Comparison of ENCODE assay signal across 8 cellular contexts in genomic region chr1:154957258-154957657, GRCh38. TPM values are rescaled to one million over a fixed set of nuclear protein-coding genes. Genes with fewer than 3 reads are reported as not detected.
A peak's percentile ranks its signal among the peaks of the same experiment; 100 is the strongest.
DNase-seq lines count a peak whose midpoint lies in the region; ATAC-seq and TF ChIP-seq lines count a peak whose summit lies in the region.
"Had no signal": no experiment of that assay in that cellular context is flagged by ENCODE, and none has a peak within 500 bp of the region (broad histone marks: within the 10 kb centered on the region; RNA-seq: fewer than 3 reads in every experiment).

No MANE protein-coding gene starts in this region.

- no peak for TF ChIP-seq CTCF in HCT116 (IDR thresholded peaks at IDR 0.05 in 2 of 3, conservative IDR thresholded peaks at IDR 0.05 in 1 of 3; ENCODE audit: borderline replicate concordance in 1 of 3, insufficient read depth in 1 of 3, low read depth in 2 of 3, low read length in 2 of 3)
- no peak for TF ChIP-seq CTCF in gastroesophageal sphincter (IDR thresholded peaks at IDR 0.05)
- no peak for TF ChIP-seq CTCF in psoas muscle (IDR thresholded peaks at IDR 0.05)
- no peak for TF ChIP-seq CTCF in brain microvascular endothelial cell (IDR thresholded peaks at IDR 0.05; ENCODE audit: low read depth, low read length, missing control alignments)

- no peak for TF ChIP-seq POLR2A in HCT116 (IDR thresholded peaks at IDR 0.05; ENCODE audit: borderline replicate concordance, extremely low read depth, insufficient read depth, insufficient read length)
- no peak for TF ChIP-seq POLR2A in gastroesophageal sphincter (IDR thresholded peaks at IDR 0.05)

- H2AFZ ChIP-seq in HCT116 (ENCODE audit: low read depth, low read length, poor library complexity, severe bottlenecking): no peak overlapping the region

- H3K36me3 Mint-ChIP-seq in T-helper 17 cell (ENCODE audit: low read depth): peaks cover 10% of the 10 kb centered on the region

- DNase-seq in HCT116 (ENCODE audit: low read depth, low spot score): no peak
- no peak for DNase-seq in T-helper 17 cell
- DNase-seq in psoas muscle: peak in 1 of 2 donors; percentile 9
- no peak for DNase-seq in brain microvascular endothelial cell
- DNase-seq: stimulated activated CD4-positive, alpha-beta T cell treated with anti-CD3 and anti-CD28 coated beads, Interleukin-2, amount 100 ng/mL, for 48 hours had no signal

- peaks cover 56% of the 10 kb centered on the region for H3K4me1 Mint-ChIP-seq in T-helper 17 cell

- RAD21 ChIA-PET in HCT116 (lab: Charles Lee; ENCODE audit: low non-redundant PET in 1 of 2, low total read pairs in 2 of 2, uncharacterized antibody in 2 of 2, unreplicated experiment in 2 of 2): no interaction called here

- in situ Hi-C loops in brain microvascular endothelial cell (cut with HindIII; ENCODE audit: low pct_ligation_motif_present, low sequenced_read_pairs): no loop called here

- POLR2A ChIA-PET in HCT116 (lab: Charles Lee): interaction anchor here (2.4 kb wide), 1 partner anchor 13 kb away, joined by 10 read pairs; the partner anchor contains the start of gene SHC1

- H3K9me2 ChIP-seq in HCT116 (ENCODE audit: insufficient read depth): no peaks in the 10 kb centered on the region

- ATAC-seq in HCT116 (no peak), T-helper 17 cell (no peak), gastroesophageal sphincter (no peak), psoas muscle (no peak), GM21390 (IDR thresholded peaks at IDR 0.05; ENCODE audit: unreplicated experiment) (no peak), GM18498 (IDR thresholded peaks at IDR 0.05; ENCODE audit: unreplicated experiment) (no peak)

- intact Hi-C loops in HCT116 (cut with micrococcal nuclease): no loop called here
- intact Hi-C loops in psoas muscle (cut with DNase I): no loop called here

- no peaks in the 10 kb centered on the region for H4K20me1 ChIP-seq in HCT116 (ENCODE audit: insufficient read depth)

- CTCF ChIA-PET in HCT116 (lab: Charles Lee): no interaction called here

- peak overlapping the region; percentile 2 for H3K4me3 Mint-ChIP-seq in T-helper 17 cell

- H3K9me3 ChIP-seq in HCT116 (ENCODE audit: control insufficient read depth in 1 of 2, insufficient read depth in 1 of 2, low read depth in 1 of 2, low read length in 2 of 2): no peaks in the 10 kb centered on the region
- H3K9me3 ChIP-seq in T-helper 17 cell (ENCODE audit: control insufficient read depth, low read length, poor library complexity, severe bottlenecking): no peaks in the 10 kb centered on the region
- H3K9me3 ChIP-seq in gastroesophageal sphincter: no peaks in the 10 kb centered on the region
- H3K9me3 ChIP-seq in psoas muscle: no peaks in the 10 kb centered on the region

- BruUV-seq in HCT116 (replicated peaks; lab: Mats Ljungman, UMichigan): no TSS peak

- TF ChIP-seq EP300 in gastroesophageal sphincter (IDR thresholded peaks at IDR 0.05): no peak

- H3K27ac Mint-ChIP-seq in T-helper 17 cell: peak overlapping the region; percentile 100

- H3K27me3 Mint-ChIP-seq in T-helper 17 cell: no peaks in the 10 kb centered on the region

- H3K27ac ChIP-seq in HCT116 (ENCODE audit: low read depth, low read length) (no peak overlapping the region), gastroesophageal sphincter (peak overlapping the region; percentile 79 to 98 (median 88)), psoas muscle (peak overlapping the region; percentile 88), brain microvascular endothelial cell (no peak overlapping the region)

- TF ChIP-seq RAD21 in HCT116 (IDR thresholded peaks at IDR 0.05; ENCODE audit: low read depth): no peak

- H3K79me2 ChIP-seq in HCT116 (ENCODE audit: insufficient read depth, low read length): peaks cover 14% of the 10 kb centered on the region

- H3K27me3 ChIP-seq in HCT116 (ENCODE audit: insufficient read depth, low read length): no peaks in the 10 kb centered on the region
- H3K27me3 ChIP-seq in gastroesophageal sphincter: no peaks in the 10 kb centered on the region
- no peaks in the 10 kb centered on the region for H3K27me3 ChIP-seq in psoas muscle (ENCODE audit: insufficient read depth in 3 of 3, low read length in 2 of 3)
- no peaks in the 10 kb centered on the region for H3K27me3 ChIP-seq in brain microvascular endothelial cell (replicated peaks)

- H3K36me3 ChIP-seq in HCT116 (ENCODE audit: control insufficient read depth in 1 of 2, insufficient read depth in 2 of 2, low read length in 2 of 2) (peaks cover 3 to 13% of the 10 kb centered on the region in 2 experiments; a peak in 2 of 4 replicates), gastroesophageal sphincter (peaks cover 0 to 21% of the 10 kb centered on the region in 2 donors), psoas muscle (ENCODE audit: insufficient read depth in 1 of 2, low read depth in 1 of 2) (peaks cover 0 to 19% of the 10 kb centered on the region in 2 donors), brain microvascular endothelial cell (replicated peaks) (peaks cover 3% of the 10 kb centered on the region)

- H3K4me2 ChIP-seq in HCT116 (ENCODE audit: low read length): no peak overlapping the region

- 17 to 36% methylated on average over 4 to 5 of the region's 7 CpGs for WGBS in gastroesophageal sphincter (ENCODE audit: low coverage in 1 of 2), 2 donors
- WGBS in psoas muscle, 3 donors: 17 to 29% (median 25%) methylated on average over 7 of the region's 7 CpGs

- peaks cover 18 to 43% of the 10 kb centered on the region in 2 experiments for H3K4me1 ChIP-seq in HCT116 (ENCODE audit: control insufficient read depth in 1 of 2, insufficient read depth in 2 of 2, low read length in 2 of 2)
- peaks cover 14 to 90% (median 47%) of the 10 kb centered on the region in 3 donors for H3K4me1 ChIP-seq in gastroesophageal sphincter
- H3K4me1 ChIP-seq in psoas muscle: peaks cover 50% of the 10 kb centered on the region

- no peak overlapping the region for H3K9ac ChIP-seq in HCT116 (ENCODE audit: low read length)

- no peak overlapping the region for H3K4me3 ChIP-seq in HCT116 (replicated peaks in 1 of 2; ENCODE audit: low read depth in 1 of 2, low read length in 2 of 2)
- H3K4me3 ChIP-seq in gastroesophageal sphincter: no peak overlapping the region
- H3K4me3 ChIP-seq in psoas muscle: peak overlapping the region; percentile 71
- H3K4me3 ChIP-seq in brain microvascular endothelial cell (ENCODE audit: low read depth, low read length): no peak overlapping the region

TF ChIP-seq in HCT116, 20 proteins besides CTCF, POLR2A, EP300 and RAD21:
- TF ChIP-seq TCF7L2 (IDR thresholded peaks at IDR 0.05; ENCODE audit: borderline replicate concordance, extremely low read depth, insufficient read depth, insufficient read length) (no peak), CBX3 (IDR thresholded peaks at IDR 0.05; ENCODE audit: low read depth) (no peak), JUND (IDR thresholded peaks at IDR 0.05) (0 out of 2 replicates have a peak, but pooled peaks have one; percentile 10), EZH2 (IDR thresholded peaks at IDR 0.05) (no peak)

RNA-seq across cellular contexts. Expression of gene PBXIP1, which starts 1.4 kb away (rescaled TPM):
- total RNA-seq in HCT116 (2021; ENCODE audit: unreplicated experiment): 12.6 TPM
- 12.5 and 17.2 TPM in 2 replicates for polyA plus RNA-seq in HCT116 (2012)
- total RNA-seq in T-helper 17 cell: 100 to 1,000 TPM; 634 to 767 TPM
- 100 to 1,000 TPM; 205 to 371 (median 283) TPM for total RNA-seq in gastroesophageal sphincter
- total RNA-seq in psoas muscle: 100 to 1,000 TPM in 2 of 4 donors, 10 to 100 TPM in 2; 76.5 to 149 (median 104) TPM
- polyA plus RNA-seq in psoas muscle: 10 to 100 TPM; 13.6 to 79.6 (median 54.8) TPM

RNA-seq across cellular contexts. Expression of gene PYGO2, which starts 4.3 kb away (rescaled TPM):
- total RNA-seq in HCT116 (2021; ENCODE audit: unreplicated experiment): 37.2 TPM
- 17.0 and 22.1 TPM in 2 replicates for polyA plus RNA-seq in HCT116 (2012)
- 10 to 100 TPM; 34.7 to 45.1 TPM for total RNA-seq in T-helper 17 cell
- 10 to 100 TPM; 19.1 to 40.1 (median 25.7) TPM for total RNA-seq in gastroesophageal sphincter
- 10 to 100 TPM; 14.5 to 23.0 (median 17.4) TPM for total RNA-seq in psoas muscle
- polyA plus RNA-seq in psoas muscle: 10 to 100 TPM; 13.1 to 24.0 (median 14.5) TPM

RNA-seq across cellular contexts. Expression of gene SHC1, which starts 13.3 kb away (rescaled TPM):
- total RNA-seq in HCT116 (2021; ENCODE audit: unreplicated experiment) (148 TPM), T-helper 17 cell (100 to 1,000 TPM in 1 of 2 donors, 10 to 100 TPM in 1; 99.5 to 105 TPM), gastroesophageal sphincter (100 to 1,000 TPM in 1 of 4 donors, 10 to 100 TPM in 3; 69.1 to 104 (median 90.2) TPM), psoas muscle (10 to 100 TPM; 52.3 to 87.2 (median 82.8) TPM)
- polyA plus RNA-seq in HCT116 (2012): 135 and 142 TPM in 2 replicates
- polyA plus RNA-seq in psoas muscle: 10 to 100 TPM; 33.2 to 67.3 (median 43.8) TPM

RNA-seq across cellular contexts. Expression of gene CKS1B, which starts 17.2 kb away (rescaled TPM):
- total RNA-seq in HCT116 (2021; ENCODE audit: unreplicated experiment): 229 TPM
- polyA plus RNA-seq in HCT116 (2012): 490 and 557 TPM in 2 replicates
- 1 to 10 TPM; 9.3 to 9.4 TPM for total RNA-seq in T-helper 17 cell
- 10 to 100 TPM in 3 of 4 donors, 1 to 10 TPM in 1; 7.5 to 24.2 (median 17.6) TPM for total RNA-seq in gastroesophageal sphincter
- 10 to 100 TPM in 1 of 4 donors, 1 to 10 TPM in 3; 5.5 to 13.8 (median 6.9) TPM for total RNA-seq in psoas muscle
- polyA plus RNA-seq in psoas muscle: 10 to 100 TPM; 12.1 to 48.1 (median 30.1) TPM

RNA-seq across cellular contexts. Expression of gene PMVK, which starts 20.7 kb away (rescaled TPM):
- 24.0 TPM for total RNA-seq in HCT116 (2021; ENCODE audit: unreplicated experiment)
- 34.6 and 43.4 TPM in 2 replicates for polyA plus RNA-seq in HCT116 (2012)
- total RNA-seq in T-helper 17 cell: 10 to 100 TPM; 19.0 to 19.9 TPM
- 10 to 100 TPM; 15.8 to 21.3 (median 18.2) TPM for total RNA-seq in gastroesophageal sphincter
- 10 to 100 TPM; 17.0 to 30.5 (median 22.3) TPM for total RNA-seq in psoas muscle
- polyA plus RNA-seq in psoas muscle: 10 to 100 TPM; 23.3 to 35.6 (median 30.5) TPM

Comparison
In these comparisons a context has a peak if more than half of its experiments do, and no peak if none do; other contexts are left out.
1. H3K27ac ChIP-seq: peak in gastroesophageal sphincter (4 of 4) and psoas muscle (single experiment); none in HCT116 (single experiment) and brain microvascular endothelial cell (single experiment).